Comparison of ENCODE assay signal across 1 cellular context in the genomic region with DNA sequence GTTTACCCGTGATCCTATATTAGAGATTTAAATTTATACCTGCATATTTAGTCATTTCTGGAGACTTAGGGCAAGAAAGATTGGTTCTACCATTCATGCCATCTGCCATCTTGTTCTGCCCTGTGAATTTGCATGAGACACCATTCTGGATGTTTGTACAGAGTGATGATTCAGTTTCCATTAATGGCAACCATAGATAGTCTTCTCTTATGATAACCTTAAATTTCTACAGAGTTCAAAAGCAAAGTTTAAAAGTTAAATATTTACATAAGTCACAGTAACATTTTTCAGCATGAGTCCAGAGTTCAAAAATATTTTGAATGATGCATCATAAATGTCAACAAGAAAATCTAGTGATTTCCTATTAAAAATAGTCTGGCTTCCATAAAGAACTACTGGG.
TF ChIP-seq lines count a peak whose summit lies in the region.

No MANE protein-coding gene starts in this region.

TF ChIP-seq in HepG2, 621 proteins besides CTCF, POLR2A, EP300 and RAD21 (continued from another document and continues in another):
- TF ChIP-seq ZBTB39 (CRISPR knock-in tag; IDR thresholded peaks at IDR 0.05): no peak
- no peak for TF ChIP-seq ZNF619 (CRISPR knock-in tag; IDR thresholded peaks at IDR 0.05)
- TF ChIP-seq, protein P1, sequence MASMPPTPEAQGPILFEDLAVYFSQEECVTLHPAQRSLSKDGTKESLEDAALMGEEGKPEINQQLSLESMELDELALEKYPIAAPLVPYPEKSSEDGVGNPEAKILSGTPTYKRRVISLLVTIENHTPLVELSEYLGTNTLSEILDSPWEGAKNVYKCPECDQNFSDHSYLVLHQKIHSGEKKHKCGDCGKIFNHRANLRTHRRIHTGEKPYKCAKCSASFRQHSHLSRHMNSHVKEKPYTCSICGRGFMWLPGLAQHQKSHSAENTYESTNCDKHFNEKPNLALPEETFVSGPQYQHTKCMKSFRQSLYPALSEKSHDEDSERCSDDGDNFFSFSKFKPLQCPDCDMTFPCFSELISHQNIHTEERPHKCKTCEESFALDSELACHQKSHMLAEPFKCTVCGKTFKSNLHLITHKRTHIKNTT (CRISPR knock-in tag; IDR thresholded peaks at IDR 0.05): no peak
- TF ChIP-seq ETV5 (CRISPR knock-in tag; IDR thresholded peaks at IDR 0.05; ENCODE audit: borderline replicate concordance): no peak
- TF ChIP-seq TBP (CRISPR knock-in tag; IDR thresholded peaks at IDR 0.05): no peak
- TF ChIP-seq ZNF431 (CRISPR knock-in tag; IDR thresholded peaks at IDR 0.05; ENCODE audit: borderline replicate concordance, low read depth): no peak
- no peak for TF ChIP-seq ZBTB3 (CRISPR knock-in tag; IDR thresholded peaks at IDR 0.05; ENCODE audit: borderline replicate concordance, low read depth)
- TF ChIP-seq ZNF317 (CRISPR knock-in tag; IDR thresholded peaks at IDR 0.05): no peak
- no peak for TF ChIP-seq RBFOX2 (IDR thresholded peaks at IDR 0.05; ENCODE audit: low read depth, low read length)
- TF ChIP-seq ZBTB7A (CRISPR knock-in tag; IDR thresholded peaks at IDR 0.05): no peak
- no peak for TF ChIP-seq ZNF850 (CRISPR knock-in tag; conservative IDR thresholded peaks at IDR 0.05)
- TF ChIP-seq KAT2B (IDR thresholded peaks at IDR 0.05; ENCODE audit: borderline replicate concordance, low read depth, low read length): no peak
- TF ChIP-seq ZNF549 (CRISPR knock-in tag; IDR thresholded peaks at IDR 0.05): no peak
- no peak for TF ChIP-seq ZBTB25 (CRISPR knock-in tag; IDR thresholded peaks at IDR 0.05)
- no peak for TF ChIP-seq NONO (IDR thresholded peaks at IDR 0.05)
- TF ChIP-seq NONO (CRISPR knock-in tag; conservative IDR thresholded peaks at IDR 0.05): no peak
- TF ChIP-seq MED1 (CRISPR knock-in tag; IDR thresholded peaks at IDR 0.05): peak; percentile 50; the same call in 1 of the 2 replicates
- TF ChIP-seq, protein P2, sequence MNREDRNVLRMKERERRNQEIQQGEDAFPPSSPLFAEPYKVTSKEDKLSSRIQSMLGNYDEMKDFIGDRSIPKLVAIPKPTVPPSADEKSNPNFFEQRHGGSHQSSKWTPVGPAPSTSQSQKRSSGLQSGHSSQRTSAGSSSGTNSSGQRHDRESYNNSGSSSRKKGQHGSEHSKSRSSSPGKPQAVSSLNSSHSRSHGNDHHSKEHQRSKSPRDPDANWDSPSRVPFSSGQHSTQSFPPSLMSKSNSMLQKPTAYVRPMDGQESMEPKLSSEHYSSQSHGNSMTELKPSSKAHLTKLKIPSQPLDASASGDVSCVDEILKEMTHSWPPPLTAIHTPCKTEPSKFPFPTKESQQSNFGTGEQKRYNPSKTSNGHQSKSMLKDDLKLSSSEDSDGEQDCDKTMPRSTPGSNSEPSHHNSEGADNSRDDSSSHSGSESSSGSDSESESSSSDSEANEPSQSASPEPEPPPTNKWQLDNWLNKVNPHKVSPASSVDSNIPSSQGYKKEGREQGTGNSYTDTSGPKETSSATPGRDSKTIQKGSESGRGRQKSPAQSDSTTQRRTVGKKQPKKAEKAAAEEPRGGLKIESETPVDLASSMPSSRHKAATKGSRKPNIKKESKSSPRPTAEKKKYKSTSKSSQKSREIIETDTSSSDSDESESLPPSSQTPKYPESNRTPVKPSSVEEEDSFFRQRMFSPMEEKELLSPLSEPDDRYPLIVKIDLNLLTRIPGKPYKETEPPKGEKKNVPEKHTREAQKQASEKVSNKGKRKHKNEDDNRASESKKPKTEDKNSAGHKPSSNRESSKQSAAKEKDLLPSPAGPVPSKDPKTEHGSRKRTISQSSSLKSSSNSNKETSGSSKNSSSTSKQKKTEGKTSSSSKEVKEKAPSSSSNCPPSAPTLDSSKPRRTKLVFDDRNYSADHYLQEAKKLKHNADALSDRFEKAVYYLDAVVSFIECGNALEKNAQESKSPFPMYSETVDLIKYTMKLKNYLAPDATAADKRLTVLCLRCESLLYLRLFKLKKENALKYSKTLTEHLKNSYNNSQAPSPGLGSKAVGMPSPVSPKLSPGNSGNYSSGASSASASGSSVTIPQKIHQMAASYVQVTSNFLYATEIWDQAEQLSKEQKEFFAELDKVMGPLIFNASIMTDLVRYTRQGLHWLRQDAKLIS (CRISPR knock-in tag; IDR thresholded peaks at IDR 0.05): no peak
- TF ChIP-seq, protein P3, sequence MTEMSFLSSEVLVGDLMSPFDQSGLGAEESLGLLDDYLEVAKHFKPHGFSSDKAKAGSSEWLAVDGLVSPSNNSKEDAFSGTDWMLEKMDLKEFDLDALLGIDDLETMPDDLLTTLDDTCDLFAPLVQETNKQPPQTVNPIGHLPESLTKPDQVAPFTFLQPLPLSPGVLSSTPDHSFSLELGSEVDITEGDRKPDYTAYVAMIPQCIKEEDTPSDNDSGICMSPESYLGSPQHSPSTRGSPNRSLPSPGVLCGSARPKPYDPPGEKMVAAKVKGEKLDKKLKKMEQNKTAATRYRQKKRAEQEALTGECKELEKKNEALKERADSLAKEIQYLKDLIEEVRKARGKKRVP (CRISPR knock-in tag; IDR thresholded peaks at IDR 0.05): peak in 1 of 2 experiments; percentile 52; a peak in 1 of 4 replicates
- TF ChIP-seq, protein P4, sequence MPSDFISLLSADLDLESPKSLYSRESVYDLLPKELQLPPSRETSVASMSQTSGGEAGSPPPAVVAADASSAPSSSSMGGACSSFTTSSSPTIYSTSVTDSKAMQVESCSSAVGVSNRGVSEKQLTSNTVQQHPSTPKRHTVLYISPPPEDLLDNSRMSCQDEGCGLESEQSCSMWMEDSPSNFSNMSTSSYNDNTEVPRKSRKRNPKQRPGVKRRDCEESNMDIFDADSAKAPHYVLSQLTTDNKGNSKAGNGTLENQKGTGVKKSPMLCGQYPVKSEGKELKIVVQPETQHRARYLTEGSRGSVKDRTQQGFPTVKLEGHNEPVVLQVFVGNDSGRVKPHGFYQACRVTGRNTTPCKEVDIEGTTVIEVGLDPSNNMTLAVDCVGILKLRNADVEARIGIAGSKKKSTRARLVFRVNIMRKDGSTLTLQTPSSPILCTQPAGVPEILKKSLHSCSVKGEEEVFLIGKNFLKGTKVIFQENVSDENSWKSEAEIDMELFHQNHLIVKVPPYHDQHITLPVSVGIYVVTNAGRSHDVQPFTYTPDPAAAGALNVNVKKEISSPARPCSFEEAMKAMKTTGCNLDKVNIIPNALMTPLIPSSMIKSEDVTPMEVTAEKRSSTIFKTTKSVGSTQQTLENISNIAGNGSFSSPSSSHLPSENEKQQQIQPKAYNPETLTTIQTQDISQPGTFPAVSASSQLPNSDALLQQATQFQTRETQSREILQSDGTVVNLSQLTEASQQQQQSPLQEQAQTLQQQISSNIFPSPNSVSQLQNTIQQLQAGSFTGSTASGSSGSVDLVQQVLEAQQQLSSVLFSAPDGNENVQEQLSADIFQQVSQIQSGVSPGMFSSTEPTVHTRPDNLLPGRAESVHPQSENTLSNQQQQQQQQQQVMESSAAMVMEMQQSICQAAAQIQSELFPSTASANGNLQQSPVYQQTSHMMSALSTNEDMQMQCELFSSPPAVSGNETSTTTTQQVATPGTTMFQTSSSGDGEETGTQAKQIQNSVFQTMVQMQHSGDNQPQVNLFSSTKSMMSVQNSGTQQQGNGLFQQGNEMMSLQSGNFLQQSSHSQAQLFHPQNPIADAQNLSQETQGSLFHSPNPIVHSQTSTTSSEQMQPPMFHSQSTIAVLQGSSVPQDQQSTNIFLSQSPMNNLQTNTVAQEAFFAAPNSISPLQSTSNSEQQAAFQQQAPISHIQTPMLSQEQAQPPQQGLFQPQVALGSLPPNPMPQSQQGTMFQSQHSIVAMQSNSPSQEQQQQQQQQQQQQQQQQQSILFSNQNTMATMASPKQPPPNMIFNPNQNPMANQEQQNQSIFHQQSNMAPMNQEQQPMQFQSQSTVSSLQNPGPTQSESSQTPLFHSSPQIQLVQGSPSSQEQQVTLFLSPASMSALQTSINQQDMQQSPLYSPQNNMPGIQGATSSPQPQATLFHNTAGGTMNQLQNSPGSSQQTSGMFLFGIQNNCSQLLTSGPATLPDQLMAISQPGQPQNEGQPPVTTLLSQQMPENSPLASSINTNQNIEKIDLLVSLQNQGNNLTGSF (CRISPR knock-in tag; IDR thresholded peaks at IDR 0.05): no peak
- no peak for TF ChIP-seq ZNF234 (CRISPR knock-in tag; conservative IDR thresholded peaks at IDR 0.05)
- TF ChIP-seq, protein P5, sequence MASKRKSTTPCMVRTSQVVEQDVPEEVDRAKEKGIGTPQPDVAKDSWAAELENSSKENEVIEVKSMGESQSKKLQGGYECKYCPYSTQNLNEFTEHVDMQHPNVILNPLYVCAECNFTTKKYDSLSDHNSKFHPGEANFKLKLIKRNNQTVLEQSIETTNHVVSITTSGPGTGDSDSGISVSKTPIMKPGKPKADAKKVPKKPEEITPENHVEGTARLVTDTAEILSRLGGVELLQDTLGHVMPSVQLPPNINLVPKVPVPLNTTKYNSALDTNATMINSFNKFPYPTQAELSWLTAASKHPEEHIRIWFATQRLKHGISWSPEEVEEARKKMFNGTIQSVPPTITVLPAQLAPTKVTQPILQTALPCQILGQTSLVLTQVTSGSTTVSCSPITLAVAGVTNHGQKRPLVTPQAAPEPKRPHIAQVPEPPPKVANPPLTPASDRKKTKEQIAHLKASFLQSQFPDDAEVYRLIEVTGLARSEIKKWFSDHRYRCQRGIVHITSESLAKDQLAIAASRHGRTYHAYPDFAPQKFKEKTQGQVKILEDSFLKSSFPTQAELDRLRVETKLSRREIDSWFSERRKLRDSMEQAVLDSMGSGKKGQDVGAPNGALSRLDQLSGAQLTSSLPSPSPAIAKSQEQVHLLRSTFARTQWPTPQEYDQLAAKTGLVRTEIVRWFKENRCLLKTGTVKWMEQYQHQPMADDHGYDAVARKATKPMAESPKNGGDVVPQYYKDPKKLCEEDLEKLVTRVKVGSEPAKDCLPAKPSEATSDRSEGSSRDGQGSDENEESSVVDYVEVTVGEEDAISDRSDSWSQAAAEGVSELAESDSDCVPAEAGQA (IDR thresholded peaks at IDR 0.05; ENCODE audit: low read depth): no peak
- TF ChIP-seq, protein P5 (CRISPR knock-in tag; IDR thresholded peaks at IDR 0.05; ENCODE audit: borderline replicate concordance): no peak
- no peak for TF ChIP-seq USF2 (IDR thresholded peaks at IDR 0.05; ENCODE audit: low read depth, low read length)
- TF ChIP-seq USF2 (CRISPR knock-in tag; IDR thresholded peaks at IDR 0.05; ENCODE audit: borderline replicate concordance): no peak
- TF ChIP-seq ZNF879 (CRISPR knock-in tag; IDR thresholded peaks at IDR 0.05): no peak
